ENCODE assay signal across 8 cellular contexts in genomic region chr19:47273313-47274070, GRCh38. TPM values are rescaled to one million over a fixed set of nuclear protein-coding genes. Genes with fewer than 3 reads are reported as not detected.
DNase-seq lines count a peak whose midpoint lies in the region; ATAC-seq, FAIRE-seq and TF ChIP-seq lines count a peak whose summit lies in the region.

No MANE protein-coding gene starts in this region.

- dilution Hi-C loops in endothelial cell of umbilical vein (cut with MboI; ENCODE audit: extremely low pct_ligation_motif_present, low sequenced_read_pairs): no loop called here

- peak overlapping the region; percentile 89 for H3K9ac ChIP-seq in NT2/D1 (ENCODE audit: insufficient read length, low read depth)
- H3K9ac ChIP-seq in endothelial cell of umbilical vein (replicated peaks; ENCODE audit: extremely low read depth, insufficient read depth, low read length): peak overlapping the region; percentile 84

- H3K27me3 ChIP-seq in CD8-positive, alpha-beta memory T cell (ENCODE audit: insufficient read depth, low read length, poor library complexity, severe bottlenecking): no peaks in the 10 kb centered on the region
- H3K27me3 ChIP-seq in NT2/D1 (ENCODE audit: insufficient read depth, insufficient read length) (peaks cover 7% of the 10 kb centered on the region), endothelial cell of umbilical vein (ENCODE audit: control insufficient read depth in 2 of 2, insufficient read depth in 2 of 2, low read length in 2 of 2) (no peaks in the 10 kb centered on the region), mononuclear cell (ENCODE audit: insufficient read depth, low read length) (no peaks in the 10 kb centered on the region)

- H3K9me3 Mint-ChIP-seq in CD8-positive, alpha-beta memory T cell: no peaks in the 10 kb centered on the region

- TF ChIP-seq POLR2A in endothelial cell of umbilical vein (IDR thresholded peaks at IDR 0.05; ENCODE audit: low read depth, low read length): peak; percentile 75

- H3K36me3 ChIP-seq in CD8-positive, alpha-beta memory T cell (ENCODE audit: insufficient read depth, low read length): peaks cover 9% of the 10 kb centered on the region
- H3K36me3 ChIP-seq in NT2/D1 (ENCODE audit: insufficient read depth, insufficient read length, low read length): peaks cover 32% of the 10 kb centered on the region
- peaks cover 0 to 12% of the 10 kb centered on the region in 2 experiments for H3K36me3 ChIP-seq in endothelial cell of umbilical vein (ENCODE audit: control insufficient read depth in 2 of 2, extremely low read depth in 1 of 2, insufficient read depth in 2 of 2, low read length in 2 of 2)

- H3K27me3 Mint-ChIP-seq in CD8-positive, alpha-beta memory T cell: no peaks in the 10 kb centered on the region

- peak overlapping the region; percentile 97 to 100 (median 98) for H3K27ac Mint-ChIP-seq in CD8-positive, alpha-beta memory T cell

- H3K4me1 Mint-ChIP-seq in CD8-positive, alpha-beta memory T cell: peaks cover 18 to 28% (median 24%) of the 10 kb centered on the region in 3 donors

- intact Hi-C loops in endothelial cell of umbilical vein (cut with micrococcal nuclease): loop anchor here (1.0 to 5.0 kb wide), 3 partner anchors 16 to 74 kb away; partner anchors contain the start of gene DHX34

- peaks cover 15% of the 10 kb centered on the region for H3K4me1 ChIP-seq in CD8-positive, alpha-beta memory T cell (ENCODE audit: insufficient read depth, low read length)
- H3K4me1 ChIP-seq in NT2/D1 (ENCODE audit: insufficient read depth, insufficient read length) (peaks cover 12% of the 10 kb centered on the region), endothelial cell of umbilical vein (ENCODE audit: control insufficient read depth, extremely low read depth, insufficient read depth, low read length) (peaks cover 13% of the 10 kb centered on the region), mononuclear cell (ENCODE audit: insufficient read depth, low read length) (peaks cover 26% of the 10 kb centered on the region)

- H3K27ac ChIP-seq in CD8-positive, alpha-beta memory T cell (ENCODE audit: low read depth, low read length): peak overlapping the region; percentile 97
- H3K27ac ChIP-seq in endothelial cell of umbilical vein (ENCODE audit: insufficient read depth, low read depth, low read length): peak overlapping the region; percentile 92

- peak overlapping the region; percentile 96 to 99 (median 97) for H3K4me3 Mint-ChIP-seq in CD8-positive, alpha-beta memory T cell

- DNase-seq in CD8-positive, alpha-beta memory T cell: peak; percentile 82 to 92 (median 86)
- DNase-seq in HS-27A (ENCODE audit: low read depth): peak; percentile 77
- peak; percentile 65 for DNase-seq in NT2/D1 (ENCODE audit: low read depth, low spot score)
- DNase-seq in activated CD8-positive, alpha-beta memory T cell treated with anti-CD3 and anti-CD28 coated beads, Interleukin-2, amount 50 U/mL, for 48 hours: peak; percentile 92
- peak; percentile 91 for DNase-seq in endothelial cell of umbilical vein (ENCODE audit: low read depth, low spot score)
- peak; percentile 79 to 81 for DNase-seq in stimulated activated CD8-positive, alpha-beta memory T cell treated with anti-CD3 and anti-CD28 coated beads, Interleukin-2, amount 100 ng/mL, for 1 hour (ENCODE audit: low read depth in 2 of 2)

- H2AFZ ChIP-seq in endothelial cell of umbilical vein (ENCODE audit: low read depth, low read length): peak overlapping the region; percentile 32

- TSS peak; percentile 51 for BruUV-seq in endothelial cell of umbilical vein (replicated peaks; lab: Mats Ljungman, UMichigan)

- CTCF ChIA-PET in CD8-positive, alpha-beta memory T cell (lab: Charles Lee): interaction anchor here (1.1 to 3.6 kb wide), 11 partner anchors 11 to 757 kb away, joined by 3 to 25 read pairs (median 5); partner anchors contain the start of genes CCDC9 and DHX34
- CTCF ChIA-PET in endothelial cell of umbilical vein (lab: Charles Lee): interaction anchor here (0.6 to 2.1 kb wide), 8 partner anchors 17 to 163 kb away, joined by 3 to 6 read pairs (median 4); no protein-coding TSS in a partner anchor

- H3K4me2 ChIP-seq in endothelial cell of umbilical vein (ENCODE audit: insufficient read depth, low read length): peak overlapping the region; percentile 88

- peaks cover 0 to 32% (median 3%) of the 10 kb centered on the region in 3 donors for H3K36me3 Mint-ChIP-seq in CD8-positive, alpha-beta memory T cell

- no peak for TF ChIP-seq CTCF in endothelial cell of umbilical vein (IDR thresholded peaks at IDR 0.05; ENCODE audit: extremely low read depth in 1 of 2, insufficient read depth in 1 of 2, low read depth in 1 of 2, low read length in 2 of 2)

- no peaks in the 10 kb centered on the region for H3K9me3 ChIP-seq in CD8-positive, alpha-beta memory T cell (ENCODE audit: low read length)
- H3K9me3 ChIP-seq in NT2/D1 (ENCODE audit: insufficient read depth, low read length) (no peaks in the 10 kb centered on the region), endothelial cell of umbilical vein (replicated peaks; ENCODE audit: control insufficient read depth, insufficient read depth, low read length) (no peaks in the 10 kb centered on the region), mononuclear cell (ENCODE audit: low read depth, low read length) (no peaks in the 10 kb centered on the region)

- H4K20me1 ChIP-seq in endothelial cell of umbilical vein (replicated peaks; ENCODE audit: control insufficient read depth, extremely low read depth, insufficient read depth, low read length): no peaks in the 10 kb centered on the region

- ATAC-seq in GM19463 (IDR thresholded peaks at IDR 0.05; ENCODE audit: unreplicated experiment): peak; percentile 70

- no peaks in the 10 kb centered on the region for H3K79me2 ChIP-seq in endothelial cell of umbilical vein (ENCODE audit: control insufficient read depth, insufficient read depth, low read length)

- peak; percentile 94 for FAIRE-seq in endothelial cell of umbilical vein (lab: Jason Lieb, UNC)

- H3K9me1 ChIP-seq in endothelial cell of umbilical vein (replicated peaks; ENCODE audit: control insufficient read depth, extremely low read depth, insufficient read depth, low read length): no peaks in the 10 kb centered on the region

- POLR2A ChIA-PET in CD8-positive, alpha-beta memory T cell (lab: Charles Lee): interaction anchor here (0.6 to 3.9 kb wide), 15 partner anchors 12 to 1556 kb away, joined by 3 to 67 read pairs (median 5); partner anchors contain the start of genes CCDC9, DHX34, SAE1 and ZC3H4
- POLR2A ChIA-PET in endothelial cell of umbilical vein (lab: Charles Lee): interaction anchor here (0.7 to 2.4 kb wide), 3 partner anchors 16 to 1048 kb away, joined by 3 to 17 read pairs (median 8); partner anchors contain the start of gene CCDC9

- H3K4me3 ChIP-seq in CD8-positive, alpha-beta memory T cell (ENCODE audit: low read length): peak overlapping the region; percentile 93
- H3K4me3 ChIP-seq in NT2/D1 (ENCODE audit: insufficient read length, low read depth): peak overlapping the region; percentile 68
- peak overlapping the region; percentile 16 to 67 (median 64) for H3K4me3 ChIP-seq in endothelial cell of umbilical vein (replicated peaks in 1 of 3; ENCODE audit: insufficient read depth in 1 of 3, low read depth in 1 of 3, low read length in 3 of 3)
- peak overlapping the region; percentile 91 for H3K4me3 ChIP-seq in mononuclear cell (ENCODE audit: low read length)

RNA-seq across cellular contexts. Expression of gene INAFM1, which starts 1.2 kb away (rescaled TPM):
- 1 to 10 TPM; 7.3 to 9.3 TPM for total RNA-seq in CD8-positive, alpha-beta memory T cell
- polyA plus RNA-seq in CD8-positive, alpha-beta memory T cell: 2.3 TPM
- 8.3 and 9.4 TPM in 2 replicates for total RNA-seq in endothelial cell of umbilical vein
- 2.8 and 3.0 TPM in 2 replicates for polyA plus RNA-seq in endothelial cell of umbilical vein
- 0.84 and 1.7 TPM in 2 replicates for polyA plus RNA-seq in endothelial cell of umbilical vein (2011; cell fraction: cytosol; rRNA removed)
- 3.1 and 5.0 TPM in 2 replicates for polyA plus RNA-seq in endothelial cell of umbilical vein (2011; cell fraction: nucleus; rRNA removed)
- 3.0 and 6.4 TPM in 2 replicates for polyA plus RNA-seq in endothelial cell of umbilical vein (2012)
- 0.55 and 1.1 TPM in 2 replicates for polyA minus RNA-seq in endothelial cell of umbilical vein
- not detected for polyA minus RNA-seq in endothelial cell of umbilical vein (2011; cell fraction: cytosol; rRNA and poly(A)+ RNA removed)
- polyA minus RNA-seq in endothelial cell of umbilical vein (2011; cell fraction: nucleus; rRNA and poly(A)+ RNA removed): 1.1 and 2.5 TPM in 2 replicates
- 1.4 TPM for total RNA-seq in mononuclear cell

RNA-seq across cellular contexts. Expression of gene CCDC9, which starts 17.2 kb away (rescaled TPM):
- total RNA-seq in CD8-positive, alpha-beta memory T cell: 10 to 100 TPM; 20.4 to 23.1 TPM
- 9.4 TPM for polyA plus RNA-seq in CD8-positive, alpha-beta memory T cell
- total RNA-seq in endothelial cell of umbilical vein (26.9 and 29.0 TPM in 2 replicates), mononuclear cell (11.5 TPM)
- 4.6 and 6.0 TPM in 2 replicates for polyA plus RNA-seq in endothelial cell of umbilical vein
- 4.2 and 5.1 TPM in 2 replicates for polyA plus RNA-seq in endothelial cell of umbilical vein (2011; cell fraction: cytosol; rRNA removed)
- polyA plus RNA-seq in endothelial cell of umbilical vein (2011; cell fraction: nucleus; rRNA removed): 21.1 and 30.7 TPM in 2 replicates
- 14.2 and 25.1 TPM in 2 replicates for polyA plus RNA-seq in endothelial cell of umbilical vein (2012)
- 4.0 and 7.1 TPM in 2 replicates for polyA minus RNA-seq in endothelial cell of umbilical vein
- 4.5 TPM for polyA minus RNA-seq in endothelial cell of umbilical vein (2011; cell fraction: cytosol; rRNA and poly(A)+ RNA removed)
- polyA minus RNA-seq in endothelial cell of umbilical vein (2011; cell fraction: nucleus; rRNA and poly(A)+ RNA removed): 11.6 and 17.7 TPM in 2 replicates

RNA-seq across cellular contexts. Expression of gene C5AR1, which starts 36.2 kb away (rescaled TPM):
- total RNA-seq in CD8-positive, alpha-beta memory T cell: 1 to 10 TPM; 1.3 to 1.8 TPM
- not detected for polyA plus RNA-seq in CD8-positive, alpha-beta memory T cell
- total RNA-seq in endothelial cell of umbilical vein (0.49 TPM in 1 of 2 replicates, not detected in the other), mononuclear cell (92.2 TPM)
- 0.11 and 0.16 TPM in 2 replicates for polyA plus RNA-seq in endothelial cell of umbilical vein
- 0.05 and 0.07 TPM in 2 replicates for polyA plus RNA-seq in endothelial cell of umbilical vein (2011; cell fraction: cytosol; rRNA removed)
- 0.46 and 0.53 TPM in 2 replicates for polyA plus RNA-seq in endothelial cell of umbilical vein (2011; cell fraction: nucleus; rRNA removed)
- polyA plus RNA-seq in endothelial cell of umbilical vein (2012): not detected in 2 replicates
- 0.30 TPM in 1 of 2 replicates, not detected in the other for polyA minus RNA-seq in endothelial cell of umbilical vein
- 2.7 TPM for polyA minus RNA-seq in endothelial cell of umbilical vein (2011; cell fraction: cytosol; rRNA and poly(A)+ RNA removed)
- polyA minus RNA-seq in endothelial cell of umbilical vein (2011; cell fraction: nucleus; rRNA and poly(A)+ RNA removed): 0.34 TPM in 1 of 2 replicates, not detected in the other

RNA-seq across cellular contexts. Expression of gene BBC3, which starts 42.5 kb away (rescaled TPM):
- total RNA-seq in CD8-positive, alpha-beta memory T cell: 10 to 100 TPM; 19.8 to 20.1 TPM
- 8.3 TPM for polyA plus RNA-seq in CD8-positive, alpha-beta memory T cell
- total RNA-seq in endothelial cell of umbilical vein (27.6 and 35.7 TPM in 2 replicates), mononuclear cell (8.4 TPM)
- 11.3 and 15.8 TPM in 2 replicates for polyA plus RNA-seq in endothelial cell of umbilical vein
- 5.6 and 9.7 TPM in 2 replicates for polyA plus RNA-seq in endothelial cell of umbilical vein (2011; cell fraction: cytosol; rRNA removed)
- polyA plus RNA-seq in endothelial cell of umbilical vein (2011; cell fraction: nucleus; rRNA removed): 16.7 and 16.8 TPM in 2 replicates
- polyA plus RNA-seq in endothelial cell of umbilical vein (2012): 9.7 and 16.2 TPM in 2 replicates
- 4.9 and 8.2 TPM in 2 replicates for polyA minus RNA-seq in endothelial cell of umbilical vein
- polyA minus RNA-seq in endothelial cell of umbilical vein (2011; cell fraction: cytosol; rRNA and poly(A)+ RNA removed): 5.2 TPM
- polyA minus RNA-seq in endothelial cell of umbilical vein (2011; cell fraction: nucleus; rRNA and poly(A)+ RNA removed): 5.9 and 8.8 TPM in 2 replicates

RNA-seq across cellular contexts. Expression of gene C5AR2, which starts 58.5 kb away (rescaled TPM):
- total RNA-seq in CD8-positive, alpha-beta memory T cell: under 1 TPM; 0.07 to 0.22 TPM
- 0.06 TPM for polyA plus RNA-seq in CD8-positive, alpha-beta memory T cell
- not detected in 2 replicates for total RNA-seq in endothelial cell of umbilical vein
- not detected in 2 replicates for polyA plus RNA-seq in endothelial cell of umbilical vein
- not detected in 2 replicates for polyA plus RNA-seq in endothelial cell of umbilical vein (2011; cell fraction: cytosol; rRNA removed)
- not detected in 2 replicates for polyA plus RNA-seq in endothelial cell of umbilical vein (2011; cell fraction: nucleus; rRNA removed)
- not detected in 2 replicates for polyA plus RNA-seq in endothelial cell of umbilical vein (2012)
- polyA minus RNA-seq in endothelial cell of umbilical vein: not detected in 2 replicates
- polyA minus RNA-seq in endothelial cell of umbilical vein (2011; cell fraction: cytosol; rRNA and poly(A)+ RNA removed): 5.9 TPM
- polyA minus RNA-seq in endothelial cell of umbilical vein (2011; cell fraction: nucleus; rRNA and poly(A)+ RNA removed): not detected in 2 replicates
- total RNA-seq in mononuclear cell: 4.1 TPM

Comparison
In these comparisons a context has a peak if more than half of its experiments do, and no peak if none do; other contexts are left out.
1. Peak in every context shown above with its lines: DNase-seq, ATAC-seq, H3K4me3 ChIP-seq and H3K27ac ChIP-seq.
2. RNA of gene C5AR1, which starts 36.2 kb away (total RNA-seq): 92.2 TPM in mononuclear cell (single experiment); 1.3 to 1.8 TPM in CD8-positive, alpha-beta memory T cell and 0.49 TPM in endothelial cell of umbilical vein; every median in the first group is over 10 times any median in the second.